18 cellular contexts compared by ENCODE assay signal in genomic region chr15:91068436-91068835, GRCh38. TPM values are rescaled to one million over a fixed set of nuclear protein-coding genes. Genes with fewer than 3 reads are reported as not detected.
DNase-seq lines count a peak whose midpoint lies in the region; ATAC-seq, FAIRE-seq and TF ChIP-seq lines count a peak whose summit lies in the region.
"Had no signal": no experiment of that assay in that cellular context is flagged by ENCODE, and none has a peak within 500 bp of the region (broad histone marks: within the 10 kb centered on the region; RNA-seq: fewer than 3 reads in every experiment).

No MANE protein-coding gene starts in this region.

- H3F3A ChIP-seq in GM23338 (replicated peaks; ENCODE audit: low read depth) = no peaks in the 10 kb centered on the region

- no peak overlapping the region for H3K27ac ChIP-seq in GM23338 (ENCODE audit: low read depth)

- no peak overlapping the region for H3K4me3 Mint-ChIP-seq in GM23338
- H3K4me3 Mint-ChIP-seq: CD4-positive, alpha-beta memory T cell had no signal

- peaks cover 8% of the 10 kb centered on the region; the same call in 1 of the 3 replicates for H3K4me1 Mint-ChIP-seq in GM23338
- H3K4me1 Mint-ChIP-seq: CD4-positive, alpha-beta memory T cell had no signal

- no peaks in the 10 kb centered on the region for H3K36me3 Mint-ChIP-seq in GM23338 (ENCODE audit: low read depth)

- ATAC-seq in GM23338 = no peak
- peak; percentile 34 for ATAC-seq in esophagus mucosa
- ATAC-seq in GM21526 (IDR thresholded peaks at IDR 0.05; ENCODE audit: low FRiP score, unreplicated experiment) = no peak

- H3K4me1 ChIP-seq in GM23338 (ENCODE audit: insufficient read depth) = no peaks in the 10 kb centered on the region; the same call in 1 of the 2 replicates

- no peaks in the 10 kb centered on the region for H3K79me2 ChIP-seq in GM23338 (replicated peaks; ENCODE audit: insufficient read depth)

- no peak overlapping the region for H3K4me2 ChIP-seq in GM23338

- DNase-seq in GM23338 (ENCODE audit: low spot score) (no peak), bronchial epithelial cell (ENCODE audit: low read depth) (peak; percentile 76), NCI-H146 treated with DMSO at 0.1 percent for 48 hours (lab: John Stamatoyannopoulos, UW; ENCODE audit: unreplicated experiment) (no peak)
- DNase-seq in stimulated activated CD4-positive, alpha-beta T cell treated with anti-CD3 and anti-CD28 coated beads, Interleukin-2, amount 100 ng/mL, for 48 hours = no peak
- DNase-seq: C1 segment of cervical spinal cord; Calu3; CD4-positive, alpha-beta memory T cell; COR-L47; DMS79 treated with DMSO at 0.1 percent for 48 hours; H7; HCEC 1CT had no signal

- H3K9me2 ChIP-seq in GM23338 (ENCODE audit: insufficient read depth) = no peaks in the 10 kb centered on the region

- no peaks in the 10 kb centered on the region for H3K27me3 ChIP-seq in GM23338 (ENCODE audit: insufficient read depth)
- no peaks in the 10 kb centered on the region for H3K27me3 ChIP-seq in bronchial epithelial cell (ENCODE audit: control insufficient read depth, insufficient read depth, low read length)

- no peaks in the 10 kb centered on the region for H3K27me3 Mint-ChIP-seq in GM23338 (ENCODE audit: insufficient read depth, low read depth, poor library complexity)

- H3K36me3 ChIP-seq in GM23338 (ENCODE audit: insufficient read depth) = no peaks in the 10 kb centered on the region
- H3K36me3 ChIP-seq in bronchial epithelial cell (ENCODE audit: control insufficient read depth, insufficient read depth, low read length) = no peaks in the 10 kb centered on the region

- FAIRE-seq in bronchial epithelial cell (lab: Jason Lieb, UNC) = no peak
- FAIRE-seq: G401.6, GM12892, GM19239 had no signal

- no peak for TF ChIP-seq CTCF in GM23338 (conservative IDR thresholded peaks at IDR 0.05; ENCODE audit: low read depth in 2 of 2)
- TF ChIP-seq CTCF in bronchial epithelial cell (IDR thresholded peaks at IDR 0.05; ENCODE audit: insufficient read depth, low read length, severe bottlenecking) = no peak

- peaks cover 10% of the 10 kb centered on the region for H3K9me3 Mint-ChIP-seq in GM23338

- H3K27ac Mint-ChIP-seq in GM23338 = no peak overlapping the region
- H3K27ac Mint-ChIP-seq: CD4-positive, alpha-beta memory T cell had no signal

- H4K20me1 ChIP-seq in GM23338 (replicated peaks; ENCODE audit: insufficient read depth) = no peaks in the 10 kb centered on the region

- H3K4me3 ChIP-seq in GM23338 (no peak overlapping the region), bronchial epithelial cell (ENCODE audit: low read depth, low read length) (no peak overlapping the region)

- 0 out of 2 replicates have a peak overlapping the region, but pooled peaks have one; percentile 9 for H2AFZ ChIP-seq in GM23338

TF ChIP-seq in GM23338, 12 proteins besides CTCF, POLR2A, EP300 and RAD21 (continues in another document):
- TF ChIP-seq ZNF462 (CRISPR knock-in tag; IDR thresholded peaks at IDR 0.05) (no peak), REST (IDR thresholded peaks at IDR 0.05; ENCODE audit: unreplicated experiment) (no peak), CREB1 (CRISPR knock-in tag; IDR thresholded peaks at IDR 0.05; ENCODE audit: low read depth) (no peak), NANOG (IDR thresholded peaks at IDR 0.05; ENCODE audit: borderline replicate concordance) (no peak), EZH2 (IDR thresholded peaks at IDR 0.05; ENCODE audit: low read depth, unreplicated experiment) (no peak), JUNB (IDR thresholded peaks at IDR 0.05; ENCODE audit: unreplicated experiment) (no peak)

RNA-seq across cellular contexts. Expression of gene SV2B, which starts 31.6 kb away (rescaled TPM):
- total RNA-seq in GM23338 (2014; rRNA removed; shearing (Covaris generic)) = 0.16 and 0.76 TPM in 2 replicates
- 0.06 and 0.09 TPM in 2 replicates for polyA plus RNA-seq in GM23338 (2016; fragmentation: Nextera tagmentation; extraction: Ambion mirVana)
- 0.26 and 0.38 TPM in 2 replicates for total RNA-seq in bronchial epithelial cell
- 0.28 TPM for total RNA-seq in esophagus mucosa
- total RNA-seq: A172 had no signal
- polyA plus RNA-seq: BJ; CD4-positive, alpha-beta memory T cell had no signal

RNA-seq across cellular contexts. Expression of gene VPS33B, which starts 46.0 kb away (rescaled TPM):
- 8.8 and 9.2 TPM in 2 replicates for total RNA-seq in GM23338 (2014; rRNA removed; shearing (Covaris generic))
- 15.2 and 19.1 TPM in 2 replicates for polyA plus RNA-seq in GM23338 (2016; fragmentation: Nextera tagmentation; extraction: Ambion mirVana)
- total RNA-seq in bronchial epithelial cell (10.5 and 12.2 TPM in 2 replicates), esophagus mucosa (13.4 TPM)
